1 cellular context compared by ENCODE assay signal in the genomic region with DNA sequence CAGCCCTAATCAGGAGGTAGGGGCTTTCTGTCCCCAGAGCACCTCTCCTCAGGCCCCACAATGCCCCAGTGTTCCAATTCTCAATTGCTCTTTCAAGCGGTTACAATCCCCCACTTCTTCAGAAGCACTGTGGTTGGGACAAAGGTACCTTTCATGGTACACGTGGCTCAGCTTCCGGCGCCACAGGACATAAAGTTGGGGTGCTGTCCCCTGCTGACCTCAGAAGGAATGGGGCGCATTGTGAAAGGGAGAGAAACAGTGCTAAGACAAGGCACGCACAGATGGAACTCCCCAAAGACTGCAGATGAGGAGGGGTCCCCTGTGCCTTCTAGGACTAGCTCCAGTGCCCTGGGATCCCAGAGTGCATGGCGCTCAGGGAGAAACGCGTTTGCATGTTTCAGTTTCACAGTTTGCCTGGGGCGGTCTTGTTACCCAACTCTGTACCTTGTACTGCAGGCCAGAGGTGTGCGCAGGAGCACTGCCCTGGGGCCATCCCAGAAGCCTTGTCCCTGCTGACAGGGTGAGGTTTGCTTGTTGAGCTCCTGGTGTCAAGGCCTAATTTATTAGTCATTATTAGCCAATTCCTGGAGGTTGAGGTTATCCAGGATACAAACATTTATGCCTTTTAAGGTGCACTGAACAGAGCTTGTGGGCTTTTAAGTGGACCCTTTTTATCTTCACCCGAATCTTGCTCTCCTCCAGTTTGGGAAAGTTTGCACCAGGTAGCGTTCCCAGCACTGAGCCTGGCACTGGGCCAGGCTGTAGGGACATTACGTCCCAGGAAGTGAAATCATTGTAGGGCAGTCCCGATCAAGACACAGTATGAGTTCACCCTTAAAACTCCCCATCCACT.
TF ChIP-seq lines count a peak whose summit lies in the region.

No MANE protein-coding gene starts in this region.

TF ChIP-seq in HepG2, 621 proteins besides CTCF, POLR2A, EP300 and RAD21 (continued from another document and continues in another):
- TF ChIP-seq ZBTB4 (CRISPR knock-in tag; IDR thresholded peaks at IDR 0.05; ENCODE audit: borderline replicate concordance) (peak; percentile 59; the same call in 1 of the 2 replicates), DBP (CRISPR knock-in tag; IDR thresholded peaks at IDR 0.05; ENCODE audit: not compliant biosample characterization) (no peak), PLSCR1 (CRISPR knock-in tag; IDR thresholded peaks at IDR 0.05; ENCODE audit: borderline replicate concordance) (no peak), ZNF431 (CRISPR knock-in tag; IDR thresholded peaks at IDR 0.05; ENCODE audit: borderline replicate concordance, low read depth) (peak; percentile 77), AHR (CRISPR knock-in tag; IDR thresholded peaks at IDR 0.05) (peak; percentile 39; the same call in 1 of the 2 replicates), ZNF17 (CRISPR knock-in tag; IDR thresholded peaks at IDR 0.05) (no peak), SIN3B (IDR thresholded peaks at IDR 0.05; ENCODE audit: low read length) (no peak; the same call in 1 of the 2 replicates), POLR2AphosphoS5 (IDR thresholded peaks at IDR 0.05; ENCODE audit: low read depth, low read length) (peak; percentile 74; the same call in 1 of the 2 replicates), ZNF570 (CRISPR knock-in tag; IDR thresholded peaks at IDR 0.05; ENCODE audit: borderline replicate concordance) (no peak), THYN1 (CRISPR knock-in tag; IDR thresholded peaks at IDR 0.05; ENCODE audit: borderline replicate concordance, low read depth) (no peak), ZFP1 (CRISPR knock-in tag; IDR thresholded peaks at IDR 0.05) (peak; percentile 43; the same call in 1 of the 2 replicates), SIX1 (CRISPR knock-in tag; IDR thresholded peaks at IDR 0.05; ENCODE audit: borderline replicate concordance) (no peak; the same call in 1 of the 2 replicates), ZNF614 (CRISPR knock-in tag; IDR thresholded peaks at IDR 0.05; ENCODE audit: borderline replicate concordance) (peak; percentile 86; the same call in 1 of the 2 replicates), NFE2L1 (CRISPR knock-in tag; IDR thresholded peaks at IDR 0.05; ENCODE audit: borderline replicate concordance) (no peak), ZFP82 (CRISPR knock-in tag; IDR thresholded peaks at IDR 0.05; ENCODE audit: borderline replicate concordance) (no peak), SMARCC2 (IDR thresholded peaks at IDR 0.05) (no peak), KAT8 (CRISPR knock-in tag; IDR thresholded peaks at IDR 0.05) (peak; percentile 77), CBX5 (CRISPR knock-in tag; IDR thresholded peaks at IDR 0.05; ENCODE audit: borderline replicate concordance) (peak; percentile 78; the same call in 1 of the 2 replicates), ELF1 (CRISPR knock-in tag; IDR thresholded peaks at IDR 0.05) (no peak; the same call in 1 of the 2 replicates), RFX5 (IDR thresholded peaks at IDR 0.05; ENCODE audit: low read depth, low read length) (no peak), ZNF510 (CRISPR knock-in tag; IDR thresholded peaks at IDR 0.05; ENCODE audit: low read depth) (no peak), DPF2 (CRISPR knock-in tag; IDR thresholded peaks at IDR 0.05; ENCODE audit: borderline replicate concordance, low read depth) (peak; percentile 96), GMEB1 (CRISPR knock-in tag; IDR thresholded peaks at IDR 0.05; ENCODE audit: borderline replicate concordance) (peak; percentile 61; the same call in 1 of the 2 replicates), SKI (IDR thresholded peaks at IDR 0.05; ENCODE audit: partially characterized antibody) (peak; percentile 55), ZNF660 (CRISPR knock-in tag; IDR thresholded peaks at IDR 0.05; ENCODE audit: borderline replicate concordance, low read depth) (no peak), BRCA1 (CRISPR knock-in tag; IDR thresholded peaks at IDR 0.05) (0 out of 2 replicates have a peak, but pooled peaks have one; percentile 39), ZNF430 (CRISPR knock-in tag; IDR thresholded peaks at IDR 0.05) (0 out of 2 replicates have a peak, but pooled peaks have one; percentile 57), TAF1 (CRISPR knock-in tag; IDR thresholded peaks at IDR 0.05) (peak; percentile 60), ZNF589 (CRISPR knock-in tag; conservative IDR thresholded peaks at IDR 0.05) (peak; percentile 77; the same call in 1 of the 2 replicates), POGZ (CRISPR knock-in tag; IDR thresholded peaks at IDR 0.05) (peak; percentile 78), PTBP1 (IDR thresholded peaks at IDR 0.05; ENCODE audit: low read depth, low read length, poor library complexity, severe bottlenecking) (no peak), MYPOP (CRISPR knock-in tag; IDR thresholded peaks at IDR 0.05) (peak; percentile 58), JARID2 (CRISPR knock-in tag; IDR thresholded peaks at IDR 0.05; ENCODE audit: insufficient replicate concordance) (no peak), NKX3-1 (CRISPR knock-in tag; IDR thresholded peaks at IDR 0.05) (no peak)
- TF ChIP-seq, protein P1, sequence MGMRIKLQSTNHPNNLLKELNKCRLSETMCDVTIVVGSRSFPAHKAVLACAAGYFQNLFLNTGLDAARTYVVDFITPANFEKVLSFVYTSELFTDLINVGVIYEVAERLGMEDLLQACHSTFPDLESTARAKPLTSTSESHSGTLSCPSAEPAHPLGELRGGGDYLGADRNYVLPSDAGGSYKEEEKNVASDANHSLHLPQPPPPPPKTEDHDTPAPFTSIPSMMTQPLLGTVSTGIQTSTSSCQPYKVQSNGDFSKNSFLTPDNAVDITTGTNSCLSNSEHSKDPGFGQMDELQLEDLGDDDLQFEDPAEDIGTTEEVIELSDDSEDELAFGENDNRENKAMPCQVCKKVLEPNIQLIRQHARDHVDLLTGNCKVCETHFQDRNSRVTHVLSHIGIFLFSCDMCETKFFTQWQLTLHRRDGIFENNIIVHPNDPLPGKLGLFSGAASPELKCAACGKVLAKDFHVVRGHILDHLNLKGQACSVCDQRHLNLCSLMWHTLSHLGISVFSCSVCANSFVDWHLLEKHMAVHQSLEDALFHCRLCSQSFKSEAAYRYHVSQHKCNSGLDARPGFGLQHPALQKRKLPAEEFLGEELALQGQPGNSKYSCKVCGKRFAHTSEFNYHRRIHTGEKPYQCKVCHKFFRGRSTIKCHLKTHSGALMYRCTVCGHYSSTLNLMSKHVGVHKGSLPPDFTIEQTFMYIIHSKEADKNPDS (CRISPR knock-in tag; IDR thresholded peaks at IDR 0.05), result no peak
- TF ChIP-seq, protein P2, sequence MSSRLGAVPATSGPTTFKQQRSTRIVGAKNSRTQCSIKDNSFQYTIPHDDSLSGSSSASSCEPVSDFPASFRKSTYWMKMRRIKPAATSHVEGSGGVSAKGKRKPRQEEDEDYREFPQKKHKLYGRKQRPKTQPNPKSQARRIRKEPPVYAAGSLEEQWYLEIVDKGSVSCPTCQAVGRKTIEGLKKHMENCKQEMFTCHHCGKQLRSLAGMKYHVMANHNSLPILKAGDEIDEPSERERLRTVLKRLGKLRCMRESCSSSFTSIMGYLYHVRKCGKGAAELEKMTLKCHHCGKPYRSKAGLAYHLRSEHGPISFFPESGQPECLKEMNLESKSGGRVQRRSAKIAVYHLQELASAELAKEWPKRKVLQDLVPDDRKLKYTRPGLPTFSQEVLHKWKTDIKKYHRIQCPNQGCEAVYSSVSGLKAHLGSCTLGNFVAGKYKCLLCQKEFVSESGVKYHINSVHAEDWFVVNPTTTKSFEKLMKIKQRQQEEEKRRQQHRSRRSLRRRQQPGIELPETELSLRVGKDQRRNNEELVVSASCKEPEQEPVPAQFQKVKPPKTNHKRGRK (CRISPR knock-in tag; IDR thresholded peaks at IDR 0.05), result no peak; the same call in 1 of the 2 replicates
- TF ChIP-seq, protein P3, sequence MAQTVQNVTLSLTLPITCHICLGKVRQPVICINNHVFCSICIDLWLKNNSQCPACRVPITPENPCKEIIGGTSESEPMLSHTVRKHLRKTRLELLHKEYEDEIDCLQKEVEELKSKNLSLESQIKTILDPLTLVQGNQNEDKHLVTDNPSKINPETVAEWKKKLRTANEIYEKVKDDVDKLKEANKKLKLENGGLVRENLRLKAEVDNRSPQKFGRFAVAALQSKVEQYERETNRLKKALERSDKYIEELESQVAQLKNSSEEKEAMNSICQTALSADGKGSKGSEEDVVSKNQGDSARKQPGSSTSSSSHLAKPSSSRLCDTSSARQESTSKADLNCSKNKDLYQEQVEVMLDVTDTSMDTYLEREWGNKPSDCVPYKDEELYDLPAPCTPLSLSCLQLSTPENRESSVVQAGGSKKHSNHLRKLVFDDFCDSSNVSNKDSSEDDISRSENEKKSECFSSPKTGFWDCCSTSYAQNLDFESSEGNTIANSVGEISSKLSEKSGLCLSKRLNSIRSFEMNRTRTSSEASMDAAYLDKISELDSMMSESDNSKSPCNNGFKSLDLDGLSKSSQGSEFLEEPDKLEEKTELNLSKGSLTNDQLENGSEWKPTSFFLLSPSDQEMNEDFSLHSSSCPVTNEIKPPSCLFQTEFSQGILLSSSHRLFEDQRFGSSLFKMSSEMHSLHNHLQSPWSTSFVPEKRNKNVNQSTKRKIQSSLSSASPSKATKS (CRISPR knock-in tag; IDR thresholded peaks at IDR 0.05), result 0 out of 2 replicates have a peak, but pooled peaks have one; percentile 34
- TF ChIP-seq, protein P4, sequence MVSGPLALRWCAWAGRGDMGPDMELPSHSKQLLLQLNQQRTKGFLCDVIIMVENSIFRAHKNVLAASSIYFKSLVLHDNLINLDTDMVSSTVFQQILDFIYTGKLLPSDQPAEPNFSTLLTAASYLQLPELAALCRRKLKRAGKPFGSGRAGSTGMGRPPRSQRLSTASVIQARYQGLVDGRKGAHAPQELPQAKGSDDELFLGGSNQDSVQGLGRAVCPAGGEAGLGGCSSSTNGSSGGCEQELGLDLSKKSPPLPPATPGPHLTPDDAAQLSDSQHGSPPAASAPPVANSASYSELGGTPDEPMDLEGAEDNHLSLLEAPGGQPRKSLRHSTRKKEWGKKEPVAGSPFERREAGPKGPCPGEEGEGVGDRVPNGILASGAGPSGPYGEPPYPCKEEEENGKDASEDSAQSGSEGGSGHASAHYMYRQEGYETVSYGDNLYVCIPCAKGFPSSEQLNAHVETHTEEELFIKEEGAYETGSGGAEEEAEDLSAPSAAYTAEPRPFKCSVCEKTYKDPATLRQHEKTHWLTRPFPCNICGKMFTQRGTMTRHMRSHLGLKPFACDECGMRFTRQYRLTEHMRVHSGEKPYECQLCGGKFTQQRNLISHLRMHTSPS (CRISPR knock-in tag; IDR thresholded peaks at IDR 0.05; ENCODE audit: low read depth), result 0 out of 2 replicates have a peak, but pooled peaks have one; percentile 25
- TF ChIP-seq, protein P5, sequence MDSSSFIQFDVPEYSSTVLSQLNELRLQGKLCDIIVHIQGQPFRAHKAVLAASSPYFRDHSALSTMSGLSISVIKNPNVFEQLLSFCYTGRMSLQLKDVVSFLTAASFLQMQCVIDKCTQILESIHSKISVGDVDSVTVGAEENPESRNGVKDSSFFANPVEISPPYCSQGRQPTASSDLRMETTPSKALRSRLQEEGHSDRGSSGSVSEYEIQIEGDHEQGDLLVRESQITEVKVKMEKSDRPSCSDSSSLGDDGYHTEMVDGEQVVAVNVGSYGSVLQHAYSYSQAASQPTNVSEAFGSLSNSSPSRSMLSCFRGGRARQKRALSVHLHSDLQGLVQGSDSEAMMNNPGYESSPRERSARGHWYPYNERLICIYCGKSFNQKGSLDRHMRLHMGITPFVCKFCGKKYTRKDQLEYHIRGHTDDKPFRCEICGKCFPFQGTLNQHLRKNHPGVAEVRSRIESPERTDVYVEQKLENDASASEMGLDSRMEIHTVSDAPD (CRISPR knock-in tag; IDR thresholded peaks at IDR 0.05), result peak; percentile 74; the same call in 1 of the 2 replicates
